ENCODE assay signal across 16 cellular contexts in the genomic region with DNA sequence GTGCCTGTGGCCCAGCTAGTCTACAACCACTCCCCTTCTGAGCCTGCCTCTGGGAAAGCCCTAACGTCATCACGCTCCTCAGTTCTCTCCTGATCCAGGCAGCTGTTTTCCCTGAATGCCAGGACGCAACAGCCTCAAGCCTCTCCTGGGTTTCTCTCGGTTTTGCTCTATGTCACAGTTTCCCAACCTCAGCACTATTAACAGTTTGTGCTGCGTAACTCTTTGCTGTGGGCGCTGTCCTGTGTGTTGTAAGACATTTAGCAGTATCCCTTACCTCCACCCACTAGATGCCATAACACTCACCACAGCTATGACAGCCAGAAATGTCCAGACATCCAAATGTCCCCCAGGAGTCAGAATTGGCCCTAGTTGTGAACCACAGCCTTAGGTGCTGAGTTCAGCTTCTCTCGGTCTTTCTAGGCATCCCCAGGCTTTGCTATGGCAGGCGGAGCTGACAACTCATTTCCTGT.
DNase-seq lines count a peak whose midpoint lies in the region; TF ChIP-seq lines count a peak whose summit lies in the region.
"Had no signal": no experiment of that assay in that cellular context is flagged by ENCODE, and none has a peak within 500 bp of the region (broad histone marks: within the 10 kb centered on the region; RNA-seq: fewer than 3 reads in every experiment).

No MANE protein-coding gene starts in this region.

- no peaks in the 10 kb centered on the region for H3K36me3 ChIP-seq in testis (ENCODE audit: low read depth, missing control alignments)

- TF ChIP-seq CTCF in testis (IDR thresholded peaks at IDR 0.05): no peak

- intact Hi-C loops in testis (cut with DNase I; ENCODE audit: low total_unique reads): no loop called here

- DNase-seq in NCI-H748 (lab: John Stamatoyannopoulos, UW; ENCODE audit: unreplicated experiment) (peak; percentile 30), NCI-H748 treated with DMSO at 0.1 percent for 48 hours (lab: John Stamatoyannopoulos, UW) (no peak), amniotic epithelial cell (ENCODE audit: low read depth) (peak; percentile 44), left kidney (ENCODE audit: low read depth, low spot score) (peak; percentile 43), testis (peak; percentile 40), anterior cingulate cortex (lab: John Stamatoyannopoulos, UW) (no peak), NCI-H510A (lab: John Stamatoyannopoulos, UW) (no peak), KG1 (lab: John Stamatoyannopoulos, UW) (no peak)
- DNase-seq: 8988T; activated CD4-positive, alpha-beta T cell treated with anti-CD3 and anti-CD28 coated beads for 36 hours; activated effector memory CD4-positive, alpha-beta T cell treated with anti-CD3 and anti-CD28 coated beads, Interleukin-2, amount 50 U/mL, for 16 hours; DMS153; midbrain; NCI-H2029; stimulated activated CD4-positive, alpha-beta T cell treated with anti-CD3 and anti-CD28 coated beads, Interleukin-12 subunit alpha, Interleukin-12 subunit beta, amount 100 ng/mL, for 4 hours; stimulated activated CD8-positive, alpha-beta memory T cell treated with anti-CD3 and anti-CD28 coated beads, Interleukin-4, amount 100 ng/mL, for 48 hours had no signal

- no peak for TF ChIP-seq POLR2A in testis (IDR thresholded peaks at IDR 0.05)

- peak overlapping the region; percentile 65 to 76 for H3K27ac ChIP-seq in testis

- H3K4me3 ChIP-seq in testis: no peak overlapping the region

- H3K27me3 ChIP-seq in testis: no peaks in the 10 kb centered on the region

- peaks cover 21% of the 10 kb centered on the region for H3K4me1 ChIP-seq in testis

- H3K9me3 ChIP-seq in testis: no peaks in the 10 kb centered on the region

- WGBS in testis, 2 donors: 38 to 54% methylated on average over 8 of the region's 8 CpGs

Comparison
In these comparisons a context has a peak if more than half of its experiments do, and no peak if none do; other contexts are left out.
1. DNase-seq: peak in NCI-H748 (single experiment), amniotic epithelial cell (single experiment), left kidney (single experiment) and testis (single experiment); none in NCI-H748 treated with DMSO at 0.1 percent for 48 hours (single experiment), anterior cingulate cortex (0 of 58), NCI-H510A (single experiment) and KG1 (single experiment).